Comparison of ENCODE assay signal across 2 cellular contexts in the genomic region with DNA sequence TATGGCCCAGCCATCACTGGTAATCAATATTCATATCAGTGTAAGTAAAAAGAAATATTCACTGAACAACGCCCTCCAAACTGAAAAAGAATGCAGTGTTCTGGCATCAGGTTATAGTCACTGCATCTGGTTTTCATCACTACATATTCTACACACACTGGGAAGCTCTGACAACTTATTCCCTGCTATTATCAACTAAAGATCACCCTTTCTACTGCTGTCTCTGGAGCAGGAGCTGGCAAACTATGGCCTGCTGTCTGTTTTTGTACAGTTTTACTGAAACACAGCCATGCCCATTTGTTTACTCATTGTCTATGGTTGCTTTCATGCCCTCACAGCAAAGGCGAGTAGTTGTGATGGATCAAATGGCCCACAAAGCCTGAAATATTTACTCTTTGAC.
TF ChIP-seq lines count a peak whose summit lies in the region.

No MANE protein-coding gene starts in this region.

TF ChIP-seq in HCT116, 20 proteins besides CTCF, POLR2A, EP300 and RAD21:
- no peak for TF ChIP-seq TCF7L2 (IDR thresholded peaks at IDR 0.05; ENCODE audit: borderline replicate concordance, extremely low read depth, insufficient read depth, insufficient read length)
- TF ChIP-seq SRF (IDR thresholded peaks at IDR 0.05; ENCODE audit: low read depth) = no peak
- TF ChIP-seq SP1 (IDR thresholded peaks at IDR 0.05; ENCODE audit: low read depth) = no peak
- TF ChIP-seq ELF1 (IDR thresholded peaks at IDR 0.05; ENCODE audit: borderline replicate concordance, low read depth) = no peak
- TF ChIP-seq SIN3A (IDR thresholded peaks at IDR 0.05; ENCODE audit: low read depth) = no peak
- no peak for TF ChIP-seq ZNF274 (IDR thresholded peaks at IDR 0.05; ENCODE audit: low read depth, low read length)
- no peak for TF ChIP-seq EZH2phosphoT487 (IDR thresholded peaks at IDR 0.05; ENCODE audit: borderline replicate concordance)
- TF ChIP-seq, protein P1, sequence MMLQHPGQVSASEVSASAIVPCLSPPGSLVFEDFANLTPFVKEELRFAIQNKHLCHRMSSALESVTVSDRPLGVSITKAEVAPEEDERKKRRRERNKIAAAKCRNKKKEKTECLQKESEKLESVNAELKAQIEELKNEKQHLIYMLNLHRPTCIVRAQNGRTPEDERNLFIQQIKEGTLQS (IDR thresholded peaks at IDR 0.05) = no peak
- no peak for TF ChIP-seq JUND (IDR thresholded peaks at IDR 0.05)
- no peak for TF ChIP-seq POLR2AphosphoS5 (IDR thresholded peaks at IDR 0.05; ENCODE audit: low read depth, low read length)
- no peak for TF ChIP-seq EGR1 (IDR thresholded peaks at IDR 0.05; ENCODE audit: low read depth)
- no peak for TF ChIP-seq CEBPB (IDR thresholded peaks at IDR 0.05; ENCODE audit: low read depth)
- no peak for TF ChIP-seq YY1 (IDR thresholded peaks at IDR 0.05; ENCODE audit: extremely low read depth, insufficient replicate concordance, low read depth, low read length)
- no peak for TF ChIP-seq REST (IDR thresholded peaks at IDR 0.05; ENCODE audit: low read depth)
- TF ChIP-seq EZH2 (IDR thresholded peaks at IDR 0.05) = no peak
- TF ChIP-seq CBX3 (IDR thresholded peaks at IDR 0.05; ENCODE audit: low read depth) = no peak
- TF ChIP-seq ZFX (IDR thresholded peaks at IDR 0.05) = no peak
- TF ChIP-seq ZBTB33 (IDR thresholded peaks at IDR 0.05; ENCODE audit: extremely low read depth, insufficient replicate concordance, low read length) = no peak

TF ChIP-seq in K562, 482 proteins besides CTCF, POLR2A, EP300 and RAD21:
- TF ChIP-seq HCFC1 (IDR thresholded peaks at IDR 0.05; ENCODE audit: low read depth, low read length) = no peak
- no peak for TF ChIP-seq PHF8 (IDR thresholded peaks at IDR 0.05; ENCODE audit: borderline replicate concordance, low read length)
- TF ChIP-seq MLLT1 (IDR thresholded peaks at IDR 0.05) = no peak
- no peak for TF ChIP-seq HNRNPH1 (optimal IDR thresholded peaks at IDR 0.05; ENCODE audit: low read depth, low read length)
- no peak for TF ChIP-seq L3MBTL2 (IDR thresholded peaks at IDR 0.05)
- no peak for TF ChIP-seq BRCA1 (IDR thresholded peaks at IDR 0.05)
- no peak for TF ChIP-seq BRCA1 (CRISPR knock-in tag; IDR thresholded peaks at IDR 0.05)
- TF ChIP-seq XRCC5 (IDR thresholded peaks at IDR 0.05; ENCODE audit: low read depth, low read length) = no peak
- no peak for TF ChIP-seq NR2C1 (IDR thresholded peaks at IDR 0.05)
- no peak for TF ChIP-seq NR2C1 (tag; IDR thresholded peaks at IDR 0.05)
